33 cellular contexts compared by ENCODE assay signal in the genomic region with DNA sequence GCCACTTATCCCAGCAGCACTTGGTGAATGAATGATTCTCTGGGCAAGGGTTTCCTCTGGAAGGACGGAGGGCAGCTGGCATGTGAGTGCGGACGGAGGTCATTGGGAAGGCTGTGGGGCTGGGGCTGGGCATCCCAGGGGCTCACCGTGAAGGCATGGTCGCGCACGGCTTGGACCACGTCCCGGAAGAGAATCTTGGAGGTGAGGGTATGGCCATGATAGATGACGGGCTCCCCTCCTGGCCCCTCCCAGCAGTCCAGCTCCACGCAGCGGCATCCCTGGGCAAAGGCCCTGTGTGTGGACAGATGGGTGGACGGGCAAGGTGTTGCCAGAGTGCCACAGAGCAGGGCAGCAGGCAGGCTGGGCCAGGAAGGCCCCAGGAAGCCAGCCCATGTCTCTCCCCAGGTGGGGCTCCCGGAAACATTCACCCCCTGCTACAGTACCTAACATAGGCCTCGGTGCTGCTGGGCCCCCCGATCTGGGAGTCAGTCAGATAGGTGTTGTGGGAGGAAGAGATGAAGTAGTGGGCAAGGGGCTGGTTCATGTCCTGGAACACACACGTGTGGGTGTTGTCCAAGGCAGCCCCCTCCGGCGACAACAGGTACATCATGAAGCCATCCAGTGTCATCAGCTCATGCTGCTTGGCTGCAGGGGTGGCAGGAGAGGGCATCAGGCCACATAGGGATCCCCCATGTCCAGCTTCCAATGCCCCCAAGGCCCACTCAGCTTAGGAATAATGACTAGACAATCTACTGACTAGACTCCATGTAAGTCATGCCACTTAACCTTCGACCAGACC.
"Had no signal": no experiment of that assay in that cellular context is flagged by ENCODE, and none has a peak within 500 bp of the region (broad histone marks: within the 10 kb centered on the region; RNA-seq: fewer than 3 reads in every experiment).

No MANE protein-coding gene starts in this region.

- H3K27me3 ChIP-seq: brain microvascular endothelial cell, esophagus squamous epithelium, gastroesophageal sphincter had no signal

- H3K27ac Mint-ChIP-seq: activated B cell treated with CpG ODN at 0.5 μM for 24 hours; activated CD8-positive, alpha-beta T cell treated with anti-CD3 and anti-CD28 coated beads for 36 hours; activated naive CD8-positive, alpha-beta T cell; activated T-helper 17 cell treated with anti-CD3 and anti-CD28 coated beads, Interleukin-2, amount 50 U/mL, for 72 hours; T-helper 17 cell; T-helper 2 cell treated with Interferon-gamma antibody and Interleukin-4, amounts not matched to agents 5 μg/mL and 100 μg/mL, for 36 hours had no signal

- FAIRE-seq: astrocyte, colon, endometrium, endothelial cell of umbilical vein had no signal

- H3K36me3 ChIP-seq: brain microvascular endothelial cell had no signal

- H3K36me3 Mint-ChIP-seq: activated naive CD8-positive, alpha-beta T cell had no signal

- H3K4me3 ChIP-seq: esophagus squamous epithelium, gastroesophageal sphincter had no signal

- H3K9me3 Mint-ChIP-seq: activated B cell treated with CpG ODN at 0.5 μM for 24 hours; activated CD8-positive, alpha-beta T cell treated with anti-CD3 and anti-CD28 coated beads for 36 hours; activated T-cell treated with anti-CD3 and anti-CD28 coated beads, Interleukin-2, amount 50 U/mL, for 4 hours; activated T-helper 17 cell treated with anti-CD3 and anti-CD28 coated beads, Interleukin-2, amount 50 U/mL, for 72 hours; T-helper 2 cell treated with Interferon-gamma antibody and Interleukin-4, amounts not matched to agents 5 μg/mL and 100 μg/mL, for 36 hours had no signal

- H3K9me3 ChIP-seq: esophagus squamous epithelium, gastroesophageal sphincter had no signal

- H3K27me3 Mint-ChIP-seq: activated naive CD8-positive, alpha-beta T cell; activated T-helper 17 cell treated with anti-CD3 and anti-CD28 coated beads, Interleukin-2, amount 50 U/mL, for 72 hours had no signal

- DNase-seq: activated B cell treated with CpG ODN at 0.5 μM for 24 hours; activated CD4-positive, alpha-beta T cell treated with anti-CD3 and anti-CD28 coated beads for 48 hours; activated CD4-positive, alpha-beta T cell treated with anti-CD3 and anti-CD28 coated beads, Interleukin-2, amount 50 U/mL, for 1 hour; activated CD4-positive, alpha-beta T cell treated with anti-CD3 and anti-CD28 coated beads, Interleukin-2, amount 50 U/mL, for 48 hours; activated CD8-positive, alpha-beta memory T cell treated with anti-CD3 and anti-CD28 coated beads for 24 hours; activated CD8-positive, alpha-beta T cell treated with anti-CD3 and anti-CD28 coated beads for 36 hours; activated effector memory CD4-positive, alpha-beta T cell treated with Interleukin-2 at 50 U/mL for 16 hours; activated gamma-delta T cell treated with Interleukin-2 at 50 U/mL for 16 hours; activated naive CD4-positive, alpha-beta T cell treated with anti-CD3 and anti-CD28 coated beads, Interleukin-2, amount 50 U/mL, for 16 hours; activated naive CD4-positive, alpha-beta T cell treated with Interleukin-2 at 50 U/mL for 16 hours; activated T-cell treated with anti-CD3 and anti-CD28 coated beads, Interleukin-2, amount 50 U/mL, for 4 hours; amniotic stem cell; anterior cingulate cortex; brain microvascular endothelial cell; caudate nucleus; cortex of kidney; dermis blood vessel endothelial cell; effector CD8-positive, alpha-beta T cell; esophagus squamous epithelium; foreskin melanocyte; T-helper 1 cell; T-helper 17 cell; T1000; WERI-Rb-1 had no signal

- H3K4me3 Mint-ChIP-seq: activated B cell treated with CpG ODN at 0.5 μM for 24 hours; activated CD8-positive, alpha-beta T cell treated with anti-CD3 and anti-CD28 coated beads for 36 hours; activated naive CD8-positive, alpha-beta T cell; activated T-cell treated with anti-CD3 and anti-CD28 coated beads, Interleukin-2, amount 50 U/mL, for 4 hours; activated T-helper 17 cell treated with anti-CD3 and anti-CD28 coated beads, Interleukin-2, amount 50 U/mL, for 72 hours; T-helper 17 cell; T-helper 2 cell treated with Interferon-gamma antibody and Interleukin-4, amounts not matched to agents 5 μg/mL and 100 μg/mL, for 36 hours had no signal

- H3K27ac ChIP-seq: brain microvascular endothelial cell, epithelial cell of prostate, esophagus squamous epithelium, gastroesophageal sphincter, WERI-Rb-1 had no signal

- H3K4me1 Mint-ChIP-seq: activated B cell treated with CpG ODN at 0.5 μM for 24 hours had no signal
